In the genomic region with DNA sequence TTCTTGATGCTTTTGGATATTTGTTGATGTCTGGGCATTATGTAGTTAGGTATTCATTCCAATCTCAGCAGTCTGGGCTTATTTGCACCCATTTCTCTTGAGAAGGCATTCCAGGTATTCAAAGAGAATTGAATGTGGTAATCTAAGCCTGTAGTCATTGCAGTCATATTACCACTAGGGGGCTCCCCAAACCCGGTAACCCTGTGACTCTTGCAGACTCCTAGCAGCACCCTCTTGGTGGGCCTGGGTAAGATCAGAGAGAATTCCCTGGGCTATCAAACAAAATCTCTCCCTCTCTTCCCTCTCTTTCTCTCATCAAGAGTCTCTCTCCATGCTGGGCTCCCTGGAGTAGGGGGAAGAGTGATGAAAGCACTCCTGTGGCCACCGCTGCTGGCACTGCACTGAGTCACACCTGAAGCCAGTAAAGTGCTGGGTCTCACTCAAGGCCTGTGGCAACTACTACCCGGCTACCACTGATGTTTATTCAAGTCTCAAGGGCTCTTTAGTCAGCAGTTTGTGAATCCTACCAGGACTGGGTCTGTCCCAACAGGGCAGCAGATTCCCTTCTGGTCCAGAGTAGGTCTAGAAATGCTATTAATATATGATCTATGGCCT, we compare ENCODE assay signal across 8 cellular contexts.
DNase-seq lines count a peak whose midpoint lies in the region; ATAC-seq and TF ChIP-seq lines count a peak whose summit lies in the region.

No MANE protein-coding gene starts in this region.

- H3K27ac ChIP-seq in brain microvascular endothelial cell (no peak overlapping the region), lung (ENCODE audit: low read depth in 1 of 2, low read length in 1 of 2) (no peak overlapping the region)

- in situ Hi-C loops in brain microvascular endothelial cell (cut with HindIII; ENCODE audit: low pct_ligation_motif_present, low sequenced_read_pairs): no loop called here

- H3K36me3 ChIP-seq in NT2/D1 (ENCODE audit: insufficient read depth, insufficient read length, low read length) (no peaks in the 10 kb centered on the region), brain microvascular endothelial cell (replicated peaks) (no peaks in the 10 kb centered on the region), lung (ENCODE audit: control insufficient read depth in 2 of 2, insufficient read depth in 2 of 2, low read length in 2 of 2) (no peaks in the 10 kb centered on the region)

- H3K9ac ChIP-seq in NT2/D1 (ENCODE audit: insufficient read length, low read depth): no peak overlapping the region

- ATAC-seq in HG02885 (IDR thresholded peaks at IDR 0.05; ENCODE audit: poor library complexity, unreplicated experiment) (peak; percentile 86), lung (ENCODE audit: insufficient read depth, low FRiP score) (peak; percentile 77)

- no peak overlapping the region for H3K4me3 ChIP-seq in AG09309 (ENCODE audit: control insufficient read depth, low read depth, low read length)
- no peak overlapping the region for H3K4me3 ChIP-seq in NT2/D1 (ENCODE audit: insufficient read length, low read depth)
- no peak overlapping the region for H3K4me3 ChIP-seq in brain microvascular endothelial cell (ENCODE audit: low read depth, low read length)
- no peak overlapping the region for H3K4me3 ChIP-seq in lung

- H3K4me3 Mint-ChIP-seq in activated T-helper 2 cell treated with anti-CD3 and anti-CD28 coated beads, Interferon-gamma antibody, Interleukin-2, Interleukin-4, amounts not matched to agents 10 μg/mL and 5 μg/mL and 100 μg/mL, durations not matched to agents 14 hours and 24 hours and 36 hours (ENCODE audit: low read depth): no peak overlapping the region

- H3K36me3 Mint-ChIP-seq in activated T-helper 2 cell treated with anti-CD3 and anti-CD28 coated beads, Interferon-gamma antibody, Interleukin-2, Interleukin-4, amounts not matched to agents 10 μg/mL and 5 μg/mL and 100 μg/mL, durations not matched to agents 14 hours and 24 hours and 36 hours (ENCODE audit: low read depth): no peaks in the 10 kb centered on the region

- intact Hi-C loops in activated T-helper 2 cell treated with anti-CD3 and anti-CD28 coated beads, Interferon-gamma antibody, Interleukin-2, Interleukin-4, amounts not matched to agents 10 μg/mL and 5 μg/mL and 100 μg/mL, durations not matched to agents 14 hours and 24 hours and 36 hours (cut with micrococcal nuclease): loop anchor here (10.0 kb wide), 1 partner anchor 320 kb away; no protein-coding TSS in a partner anchor

- peaks cover 5% of the 10 kb centered on the region for H3K27me3 Mint-ChIP-seq in activated T-helper 2 cell treated with anti-CD3 and anti-CD28 coated beads, Interferon-gamma antibody, Interleukin-2, Interleukin-4, amounts not matched to agents 10 μg/mL and 5 μg/mL and 100 μg/mL, durations not matched to agents 14 hours and 24 hours and 36 hours (ENCODE audit: low read depth)

- no peaks in the 10 kb centered on the region for H3K4me1 Mint-ChIP-seq in activated T-helper 2 cell treated with anti-CD3 and anti-CD28 coated beads, Interferon-gamma antibody, Interleukin-2, Interleukin-4, amounts not matched to agents 10 μg/mL and 5 μg/mL and 100 μg/mL, durations not matched to agents 14 hours and 24 hours and 36 hours (ENCODE audit: low read depth)

- H3K9me3 Mint-ChIP-seq in activated T-helper 2 cell treated with anti-CD3 and anti-CD28 coated beads, Interferon-gamma antibody, Interleukin-2, Interleukin-4, amounts not matched to agents 10 μg/mL and 5 μg/mL and 100 μg/mL, durations not matched to agents 14 hours and 24 hours and 36 hours: no peaks in the 10 kb centered on the region

- peak; percentile 69 for TF ChIP-seq CTCF in AG09309 (IDR thresholded peaks at IDR 0.05; ENCODE audit: control insufficient read depth, insufficient read depth, low read depth, low read length, missing control alignments)
- peak; percentile 67 for TF ChIP-seq CTCF in brain microvascular endothelial cell (IDR thresholded peaks at IDR 0.05; ENCODE audit: low read depth, low read length, missing control alignments)
- TF ChIP-seq CTCF in lung (IDR thresholded peaks at IDR 0.05; ENCODE audit: control extremely low read depth, extremely low read depth): peak; percentile 6

- H3K27me3 ChIP-seq in NT2/D1 (ENCODE audit: insufficient read depth, insufficient read length) (no peaks in the 10 kb centered on the region), brain microvascular endothelial cell (replicated peaks) (no peaks in the 10 kb centered on the region), lung (ENCODE audit: control insufficient read depth, insufficient read depth) (no peaks in the 10 kb centered on the region)

- H3K27ac Mint-ChIP-seq in activated T-helper 2 cell treated with anti-CD3 and anti-CD28 coated beads, Interferon-gamma antibody, Interleukin-2, Interleukin-4, amounts not matched to agents 10 μg/mL and 5 μg/mL and 100 μg/mL, durations not matched to agents 14 hours and 24 hours and 36 hours: no peak overlapping the region

- H3K4me1 ChIP-seq in NT2/D1 (ENCODE audit: insufficient read depth, insufficient read length) (no peaks in the 10 kb centered on the region), lung (ENCODE audit: control insufficient read depth in 2 of 2, insufficient read depth in 2 of 2, low read length in 2 of 2) (no peaks in the 10 kb centered on the region)

- DNase-seq in AG09309 (ENCODE audit: low read depth) (no peak), GM03348 (ENCODE audit: low spot score) (peak; percentile 17), NT2/D1 (ENCODE audit: low read depth, low spot score) (peak; percentile 67), brain microvascular endothelial cell (peak; percentile 25), lung (ENCODE audit: low spot score) (peak; percentile 37), occipital lobe (lab: John Stamatoyannopoulos, UW) (no peak)
- DNase-seq in activated T-helper 2 cell treated with anti-CD3 and anti-CD28 coated beads, Interferon-gamma antibody, Interleukin-2, Interleukin-4, amounts not matched to agents 10 μg/mL and 5 μg/mL and 100 μg/mL, durations not matched to agents 14 hours and 24 hours and 36 hours (ENCODE audit: low spot score): no peak

- no peaks in the 10 kb centered on the region for H3K9me3 ChIP-seq in NT2/D1 (ENCODE audit: insufficient read depth, low read length)
- H3K9me3 ChIP-seq in lung (ENCODE audit: control insufficient read depth in 2 of 2, insufficient read depth in 1 of 2, low read length in 1 of 2): no peaks in the 10 kb centered on the region

- 21 to 29% methylated on average over 3 of the region's 3 CpGs for WGBS in lung, 2 donors

Comparison
In these comparisons a context has a peak if more than half of its experiments do, and no peak if none do; other contexts are left out.
1. DNase-seq: peak in GM03348 (single experiment), NT2/D1 (single experiment), brain microvascular endothelial cell (single experiment) and lung (single experiment); none in AG09309 (single experiment), activated T-helper 2 cell treated with anti-CD3 and anti-CD28 coated beads, Interferon-gamma antibody, Interleukin-2, Interleukin-4, amounts not matched to agents 10 μg/mL and 5 μg/mL and 100 μg/mL, durations not matched to agents 14 hours and 24 hours and 36 hours (single experiment) and occipital lobe (single experiment).
2. CTCF ChIP-seq: peak in every context shown above with its lines; median percentile 69 in AG09309; 67 in brain microvascular endothelial cell; 6 in lung.